7 cellular contexts compared by ENCODE assay signal in genomic region chr4:153223418-153223792, GRCh38. TPM values are rescaled to one million over a fixed set of nuclear protein-coding genes. Genes with fewer than 3 reads are reported as not detected.
DNase-seq lines count a peak whose midpoint lies in the region; ATAC-seq, FAIRE-seq and TF ChIP-seq lines count a peak whose summit lies in the region.

No MANE protein-coding gene starts in this region.

- no peak overlapping the region for H3K27ac Mint-ChIP-seq in WTC11
- H3K27ac Mint-ChIP-seq in stimulated activated effector memory CD8-positive, alpha-beta T cell treated with anti-CD3 and anti-CD28 coated beads, Interleukin-12 subunit alpha, Interleukin-12 subunit beta, amount 100 ng/mL, for 72 hours, result no peak overlapping the region

- H3K4me1 ChIP-seq in HAP-1 (peaks cover 45% of the 10 kb centered on the region), right cardiac atrium (ENCODE audit: control insufficient read depth, insufficient read depth, low read length) (peaks cover 4% of the 10 kb centered on the region)

- DNase-seq in HAP-1 (ENCODE audit: low spot score in 2 of 2) (peak in 1 of 2 experiments; percentile 8), WTC11 (ENCODE audit: low spot score) (no peak), right cardiac atrium (no peak), GM12891 (ENCODE audit: insufficient read length, low spot score) (no peak), NCI-H526 treated with DMSO at 0.1 percent for 48 hours (lab: John Stamatoyannopoulos, UW) (no peak), Kasumi-1 (lab: John Stamatoyannopoulos, UW) (no peak)
- no peak for DNase-seq in stimulated activated effector memory CD8-positive, alpha-beta T cell treated with anti-CD3 and anti-CD28 coated beads, Interleukin-12 subunit alpha, Interleukin-12 subunit beta, amount 100 ng/mL, for 72 hours (ENCODE audit: low spot score in 2 of 2)

- intact Hi-C loops in right cardiac atrium (cut with DNase I), result no loop called here

- H3K27me3 Mint-ChIP-seq in WTC11 (ENCODE audit: low read depth), result peaks cover 22% of the 10 kb centered on the region

- H3K27me3 ChIP-seq in HAP-1 (ENCODE audit: low read depth) (no peaks in the 10 kb centered on the region), right cardiac atrium (ENCODE audit: control insufficient read depth, insufficient read depth) (no peaks in the 10 kb centered on the region)

- H3K9me3 ChIP-seq in HAP-1, result no peaks in the 10 kb centered on the region
- no peaks in the 10 kb centered on the region for H3K9me3 ChIP-seq in right cardiac atrium (ENCODE audit: control insufficient read depth, low read length)

- CTCF ChIA-PET in WTC11 (lab: Charles Lee), result interaction anchor here (0.7 to 2.8 kb wide), 6 partner anchors 9 to 81 kb away, joined by 3 to 16 read pairs (median 6); no protein-coding TSS in a partner anchor

- no peak for TF ChIP-seq POLR2A in GM12891 (IDR thresholded peaks at IDR 0.05; ENCODE audit: low read depth, low read length)

- ATAC-seq in WTC11 (no peak), right cardiac atrium (peak; percentile 13 to 25)
- no peak for ATAC-seq in stimulated activated effector memory CD8-positive, alpha-beta T cell treated with anti-CD3 and anti-CD28 coated beads, Interleukin-12 subunit alpha, Interleukin-12 subunit beta, amount 100 ng/mL, for 72 hours

- H3K36me3 Mint-ChIP-seq in WTC11, result peaks cover 11% of the 10 kb centered on the region
- H3K36me3 Mint-ChIP-seq in stimulated activated effector memory CD8-positive, alpha-beta T cell treated with anti-CD3 and anti-CD28 coated beads, Interleukin-12 subunit alpha, Interleukin-12 subunit beta, amount 100 ng/mL, for 72 hours, result no peaks in the 10 kb centered on the region

- in situ Hi-C loops in HAP-1 (cut with MboI; ENCODE audit: low sequenced_read_pairs), result no loop called here

- TF ChIP-seq CTCF in WTC11 (IDR thresholded peaks at IDR 0.05), result no peak

- H3K4me1 Mint-ChIP-seq in WTC11, result peaks cover 41% of the 10 kb centered on the region
- H3K4me1 Mint-ChIP-seq in stimulated activated effector memory CD8-positive, alpha-beta T cell treated with anti-CD3 and anti-CD28 coated beads, Interleukin-12 subunit alpha, Interleukin-12 subunit beta, amount 100 ng/mL, for 72 hours, result no peaks in the 10 kb centered on the region

- H3K9me3 Mint-ChIP-seq in WTC11, result peaks cover 9% of the 10 kb centered on the region
- H3K9me3 Mint-ChIP-seq in stimulated activated effector memory CD8-positive, alpha-beta T cell treated with anti-CD3 and anti-CD28 coated beads, Interleukin-12 subunit alpha, Interleukin-12 subunit beta, amount 100 ng/mL, for 72 hours, result no peaks in the 10 kb centered on the region

- H3K4me3 Mint-ChIP-seq in WTC11, result peak overlapping the region; percentile 86
- peak overlapping the region; percentile 69 for H3K4me3 Mint-ChIP-seq in stimulated activated effector memory CD8-positive, alpha-beta T cell treated with anti-CD3 and anti-CD28 coated beads, Interleukin-12 subunit alpha, Interleukin-12 subunit beta, amount 100 ng/mL, for 72 hours

- 0 out of 2 replicates have a peak, but pooled peaks cover 3% of the 10 kb centered on the region for H3K36me3 ChIP-seq in HAP-1 (replicated peaks)

- WGBS in right cardiac atrium, result 6% methylated on average over 9 of the region's 9 CpGs

- POLR2A ChIA-PET in WTC11 (lab: Charles Lee), result interaction anchor here (0.9 to 1.6 kb wide), 5 partner anchors 9 to 34 kb away, joined by 3 to 7 read pairs (median 6); partner anchors contain the start of gene TRIM2

- H3K4me3 ChIP-seq in HAP-1 (peak overlapping the region; percentile 43), right cardiac atrium (ENCODE audit: low read length) (peak overlapping the region; percentile 82)

- FAIRE-seq in GM12891 (lab: Jason Lieb, UNC), result no peak

- H3K27ac ChIP-seq in right cardiac atrium (ENCODE audit: low read length), result peak overlapping the region; percentile 97

TF ChIP-seq in WTC11, 78 proteins besides CTCF, POLR2A, EP300 and RAD21 (continues in another document):
- TF ChIP-seq MLX (CRISPR knock-in tag; IDR thresholded peaks at IDR 0.05), result no peak
- no peak for TF ChIP-seq JAZF1 (CRISPR knock-in tag; IDR thresholded peaks at IDR 0.05)
- TF ChIP-seq FOXJ3 (CRISPR knock-in tag; IDR thresholded peaks at IDR 0.05; ENCODE audit: borderline replicate concordance), result no peak
- no peak for TF ChIP-seq GRHL2 (CRISPR knock-in tag; IDR thresholded peaks at IDR 0.05; ENCODE audit: insufficient replicate concordance, severe bottlenecking)
- no peak for TF ChIP-seq AFF4 (CRISPR knock-in tag; IDR thresholded peaks at IDR 0.05; ENCODE audit: borderline replicate concordance)

TF ChIP-seq in GM12891, 5 proteins besides CTCF, POLR2A, EP300 and RAD21:
- TF ChIP-seq SPI1 (IDR thresholded peaks at IDR 0.05; ENCODE audit: low read depth, low read length) (no peak), POU2F2 (IDR thresholded peaks at IDR 0.05; ENCODE audit: low read depth, low read length) (no peak), PAX5 (IDR thresholded peaks at IDR 0.05; ENCODE audit: insufficient read depth, low read length, severe bottlenecking) (no peak), POLR2AphosphoS5 (IDR thresholded peaks at IDR 0.05; ENCODE audit: low read depth, low read length) (no peak), TAF1 (IDR thresholded peaks at IDR 0.05; ENCODE audit: low read depth, low read length) (no peak)

RNA-seq across cellular contexts. Expression of gene TRIM2, which starts 19.2 kb away (rescaled TPM):
- total RNA-seq in WTC11 (2021), result 42.0 to 54.5 TPM (median 43.9 TPM) in 3 replicates
- total RNA-seq in right cardiac atrium, result 10 to 100 TPM; 28.0 to 45.3 (median 31.0) TPM
- 7.6 TPM for polyA plus RNA-seq in right cardiac atrium
- 0.54 TPM for polyA plus RNA-seq in GM12891 (2012; ENCODE audit: low read depth, missing spikeins)

Comparison
In these comparisons a context has a peak if more than half of its experiments do, and no peak if none do; other contexts are left out.
1. ATAC-seq: peak in right cardiac atrium (2 of 2); none in WTC11 (single experiment) and stimulated activated effector memory CD8-positive, alpha-beta T cell treated with anti-CD3 and anti-CD28 coated beads, Interleukin-12 subunit alpha, Interleukin-12 subunit beta, amount 100 ng/mL, for 72 hours (single experiment).